In the genomic region with DNA sequence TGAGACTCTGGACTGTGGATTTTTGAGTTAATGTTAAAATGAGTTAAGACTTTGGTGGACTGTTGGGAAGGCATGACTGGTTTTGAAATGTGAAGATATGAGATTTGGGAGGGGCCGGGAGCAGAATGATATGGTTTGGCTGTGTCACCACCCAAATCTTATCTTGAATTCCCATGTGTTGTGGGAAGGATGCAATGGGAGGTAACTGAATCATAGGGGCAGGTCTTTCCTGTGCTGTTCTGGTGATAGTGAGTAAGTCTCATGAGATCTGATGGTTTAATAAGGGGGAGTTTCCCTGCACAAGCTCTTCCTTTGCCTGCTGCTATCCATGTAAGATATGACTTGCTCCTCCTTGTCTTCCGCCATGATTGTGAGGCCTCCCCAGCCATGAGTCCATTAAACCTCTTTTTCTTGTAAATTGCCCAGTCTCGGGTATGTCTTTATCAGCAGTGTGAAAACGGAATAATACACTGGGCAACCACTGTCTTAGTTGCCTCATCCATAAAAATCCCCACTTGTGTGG, we compare ENCODE assay signal across 9 cellular contexts. TPM values are rescaled to one million over a fixed set of nuclear protein-coding genes. Genes with fewer than 3 reads are reported as not detected.
"Had no signal": no experiment of that assay in that cellular context is flagged by ENCODE, and none has a peak within 500 bp of the region (broad histone marks: within the 10 kb centered on the region; RNA-seq: fewer than 3 reads in every experiment).

No MANE protein-coding gene starts in this region.

RNA-seq across cellular contexts. Expression of a gene that starts 59.4 kb away (rescaled TPM):
- total RNA-seq: activated CD4-positive, alpha-beta memory T cell treated with anti-CD3 and anti-CD28 coated beads, Interleukin-2, amount 10 ng/mL, durations not matched to agents 7 days and 5 days; activated CD4-positive, alpha-beta T cell treated with anti-CD3 and anti-CD28 coated beads for 36 hours; activated CD4-positive, alpha-beta T cell treated with anti-CD3 and anti-CD28 coated beads, Interleukin-2, amount 10 ng/mL, durations not matched to agents 7 days and 5 days; activated CD8-positive, alpha-beta memory T cell treated with anti-CD3 and anti-CD28 coated beads, Interleukin-2, amount 10 ng/mL, durations not matched to agents 7 days and 5 days; activated CD8-positive, alpha-beta T cell treated with anti-CD3 and anti-CD28 coated beads, Interleukin-2, amount 10 ng/mL, durations not matched to agents 7 days and 5 days; activated T-helper 2 cell treated with anti-CD3 and anti-CD28 coated beads, Interferon-gamma antibody, Interleukin-2, Interleukin-4, amounts not matched to agents 10 μg/mL and 5 μg/mL and 100 μg/mL, durations not matched to agents 14 hours and 24 hours and 36 hours; bronchial epithelial cell; T-helper 1 cell treated with Interleukin-12 subunit alpha and Interleukin-12 subunit beta and Interleukin-4 antibody, amounts not matched to agents 30 ng/mL and 1 ng/mL, for 36 hours; T-helper 2 cell treated with Interferon-gamma antibody and Interleukin-4, amounts not matched to agents 100 ng/mL and 5 ng/mL, for 36 hours had no signal
